ENCODE assay signal across 27 cellular contexts in genomic region chr10:57169597-57169996, GRCh38.
DNase-seq lines count a peak whose midpoint lies in the region; ATAC-seq, FAIRE-seq and TF ChIP-seq lines count a peak whose summit lies in the region.
"Had no signal": no experiment of that assay in that cellular context is flagged by ENCODE, and none has a peak within 500 bp of the region (broad histone marks: within the 10 kb centered on the region; RNA-seq: fewer than 3 reads in every experiment).

No MANE protein-coding gene starts in this region.

- intact Hi-C loops in left colon (cut with DNase I, micrococcal nuclease), result no loop called here
- intact Hi-C loops in mucosa of descending colon (cut with DNase I, micrococcal nuclease), result no loop called here

- H3K27me3 ChIP-seq in small intestine (ENCODE audit: control insufficient read depth in 2 of 2, insufficient read depth in 2 of 2, low read length in 2 of 2), result no peaks in the 10 kb centered on the region
- H3K27me3 ChIP-seq: BE2C, BLaER1 had no signal

- FAIRE-seq in small intestine (lab: Jason Lieb, UNC), result no peak
- FAIRE-seq: A204.1, GM12878, GM12892, GM18507, GM19239 had no signal

- TF ChIP-seq CTCF in mucosa of descending colon (IDR thresholded peaks at IDR 0.05), result no peak

- ATAC-seq in left colon (peak; percentile 55), mucosa of descending colon (peak; percentile 54)
- ATAC-seq: GM12878 had no signal

- H3K27ac ChIP-seq in small intestine (ENCODE audit: low read depth in 1 of 2, low read length in 1 of 2), result no peak overlapping the region
- H3K27ac ChIP-seq: BLaER1 had no signal

- H3K36me3 ChIP-seq in mucosa of descending colon (ENCODE audit: low read depth), result no peaks in the 10 kb centered on the region
- no peaks in the 10 kb centered on the region for H3K36me3 ChIP-seq in small intestine (ENCODE audit: control insufficient read depth in 2 of 2, insufficient read depth in 2 of 2, low read length in 2 of 2)
- H3K36me3 ChIP-seq: BE2C, BLaER1 had no signal

- WGBS in small intestine, 3 donors, result 0 to 2% (median 0%) methylated on average over 1 of the region's 1 CpG

- H3K4me1 ChIP-seq in mucosa of descending colon (ENCODE audit: low read depth) (peaks cover 2% of the 10 kb centered on the region), small intestine (ENCODE audit: control insufficient read depth in 2 of 2, insufficient read depth in 1 of 2, low read depth in 1 of 2, low read length in 1 of 2) (no peaks in the 10 kb centered on the region)
- H3K4me1 ChIP-seq: BE2C, BLaER1 had no signal

- H3K4me3 ChIP-seq in mucosa of descending colon, result no peak overlapping the region
- H3K4me3 ChIP-seq in small intestine (ENCODE audit: low read depth in 1 of 2, low read length in 2 of 2), result no peak overlapping the region
- H3K4me3 ChIP-seq: BLaER1, GM12878 had no signal

- H3K9me3 ChIP-seq in mucosa of descending colon (no peaks in the 10 kb centered on the region), small intestine (ENCODE audit: control insufficient read depth, low read depth) (no peaks in the 10 kb centered on the region)
- H3K9me3 ChIP-seq: BE2C, BLaER1 had no signal

- DNase-seq in NCI-H524 treated with DMSO at 0.1 percent for 48 hours (lab: John Stamatoyannopoulos, UW) (peak; percentile 12), left colon (no peak), mucosa of descending colon (no peak), anterior cingulate cortex (lab: John Stamatoyannopoulos, UW) (no peak), NCI-H146 (lab: John Stamatoyannopoulos, UW) (no peak), small intestine (no peak)
- DNase-seq: 8988T; ACHN; BE2C; C1 segment of cervical spinal cord; CD4-positive, alpha-beta memory T cell; CD4-positive, CD25-positive, alpha-beta regulatory T cell; CD8-positive, alpha-beta memory T cell; COR-L47; DMS 273 treated with DMSO at 0.1 percent for 48 hours; DMS153; DMS53; DMS79; DND-41; EL; GDM1 had no signal
